In the genomic region with DNA sequence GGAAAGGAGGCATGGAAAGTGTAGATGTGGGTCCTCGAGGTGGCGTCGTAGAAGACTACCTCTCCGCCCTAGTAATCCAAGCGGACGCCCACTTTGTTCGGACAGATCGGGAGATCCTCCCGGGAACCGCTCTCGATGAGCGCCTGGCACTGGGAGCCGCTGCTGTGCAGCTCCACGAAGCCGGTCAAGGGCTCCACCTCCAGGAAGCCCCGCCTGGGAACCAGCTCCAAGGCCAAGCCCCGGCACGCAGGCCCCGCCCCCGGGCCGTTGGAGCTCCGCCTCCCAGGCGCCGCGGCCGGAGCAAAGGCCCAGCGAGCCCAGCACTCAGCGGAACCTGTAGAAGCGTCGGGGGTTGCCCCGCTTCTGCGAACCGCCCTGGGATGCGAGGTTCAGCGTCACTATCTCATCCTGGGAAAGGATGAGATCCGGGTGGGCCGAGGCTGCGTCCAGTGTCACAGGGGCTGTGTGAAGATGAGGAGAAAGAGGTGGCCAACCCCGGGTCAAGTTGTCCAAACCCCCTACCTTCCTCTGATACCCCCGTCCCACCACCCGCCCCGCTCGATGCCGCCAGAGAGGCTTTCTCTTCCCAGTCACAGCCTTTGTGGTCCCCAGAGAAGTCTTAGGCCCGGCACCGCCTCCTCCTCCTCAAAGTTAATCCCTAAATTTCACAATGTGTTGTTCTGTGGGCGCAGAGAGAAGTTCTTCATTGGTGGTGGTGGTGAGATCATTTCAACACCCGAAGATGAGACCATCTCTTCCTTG, we compare ENCODE assay signal across 1 cellular context.
TF ChIP-seq lines count a peak whose summit lies in the region.

No MANE protein-coding gene starts in this region.

TF ChIP-seq in K562, 482 proteins besides CTCF, POLR2A, EP300 and RAD21 (continued from another document and continues in another):
- TF ChIP-seq CBX3 (IDR thresholded peaks at IDR 0.05; ENCODE audit: borderline replicate concordance in 1 of 2, low read length in 2 of 2): no peak
- TF ChIP-seq, protein P1, sequence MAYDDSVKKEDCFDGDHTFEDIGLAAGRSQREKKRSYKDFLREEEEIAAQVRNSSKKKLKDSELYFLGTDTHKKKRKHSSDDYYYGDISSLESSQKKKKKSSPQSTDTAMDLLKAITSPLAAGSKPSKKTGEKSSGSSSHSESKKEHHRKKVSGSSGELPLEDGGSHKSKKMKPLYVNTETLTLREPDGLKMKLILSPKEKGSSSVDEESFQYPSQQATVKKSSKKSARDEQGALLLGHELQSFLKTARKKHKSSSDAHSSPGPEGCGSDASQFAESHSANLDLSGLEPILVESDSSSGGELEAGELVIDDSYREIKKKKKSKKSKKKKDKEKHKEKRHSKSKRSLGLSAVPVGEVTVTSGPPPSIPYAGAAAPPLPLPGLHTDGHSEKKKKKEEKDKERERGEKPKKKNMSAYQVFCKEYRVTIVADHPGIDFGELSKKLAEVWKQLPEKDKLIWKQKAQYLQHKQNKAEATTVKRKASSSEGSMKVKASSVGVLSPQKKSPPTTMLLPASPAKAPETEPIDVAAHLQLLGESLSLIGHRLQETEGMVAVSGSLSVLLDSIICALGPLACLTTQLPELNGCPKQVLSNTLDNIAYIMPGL (CRISPR knock-in tag; IDR thresholded peaks at IDR 0.05): 0 out of 2 replicates have a peak, but pooled peaks have one; percentile 43
- no peak for TF ChIP-seq HSF4 (CRISPR knock-in tag; IDR thresholded peaks at IDR 0.05; ENCODE audit: borderline replicate concordance)
- TF ChIP-seq PCBP1 (IDR thresholded peaks at IDR 0.05; ENCODE audit: low read depth, low read length, poor library complexity, severe bottlenecking): no peak
- peak; percentile 42 to 77; a peak in 3 of 4 replicates for TF ChIP-seq MAZ (CRISPR knock-in tag; conservative IDR thresholded peaks at IDR 0.05 in 1 of 2, IDR thresholded peaks at IDR 0.05 in 1 of 2)
- TF ChIP-seq, protein P2, sequence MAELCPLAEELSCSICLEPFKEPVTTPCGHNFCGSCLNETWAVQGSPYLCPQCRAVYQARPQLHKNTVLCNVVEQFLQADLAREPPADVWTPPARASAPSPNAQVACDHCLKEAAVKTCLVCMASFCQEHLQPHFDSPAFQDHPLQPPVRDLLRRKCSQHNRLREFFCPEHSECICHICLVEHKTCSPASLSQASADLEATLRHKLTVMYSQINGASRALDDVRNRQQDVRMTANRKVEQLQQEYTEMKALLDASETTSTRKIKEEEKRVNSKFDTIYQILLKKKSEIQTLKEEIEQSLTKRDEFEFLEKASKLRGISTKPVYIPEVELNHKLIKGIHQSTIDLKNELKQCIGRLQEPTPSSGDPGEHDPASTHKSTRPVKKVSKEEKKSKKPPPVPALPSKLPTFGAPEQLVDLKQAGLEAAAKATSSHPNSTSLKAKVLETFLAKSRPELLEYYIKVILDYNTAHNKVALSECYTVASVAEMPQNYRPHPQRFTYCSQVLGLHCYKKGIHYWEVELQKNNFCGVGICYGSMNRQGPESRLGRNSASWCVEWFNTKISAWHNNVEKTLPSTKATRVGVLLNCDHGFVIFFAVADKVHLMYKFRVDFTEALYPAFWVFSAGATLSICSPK (IDR thresholded peaks at IDR 0.05; ENCODE audit: borderline replicate concordance): no peak
- no peak for TF ChIP-seq PHF20 (IDR thresholded peaks at IDR 0.05; ENCODE audit: partially characterized antibody)
- no peak for TF ChIP-seq ZC3H4 (CRISPR knock-in tag; IDR thresholded peaks at IDR 0.05; ENCODE audit: borderline replicate concordance)
- TF ChIP-seq ATF7 (IDR thresholded peaks at IDR 0.05): peak; percentile 39; the same call in 1 of the 2 replicates
- TF ChIP-seq, protein P3, sequence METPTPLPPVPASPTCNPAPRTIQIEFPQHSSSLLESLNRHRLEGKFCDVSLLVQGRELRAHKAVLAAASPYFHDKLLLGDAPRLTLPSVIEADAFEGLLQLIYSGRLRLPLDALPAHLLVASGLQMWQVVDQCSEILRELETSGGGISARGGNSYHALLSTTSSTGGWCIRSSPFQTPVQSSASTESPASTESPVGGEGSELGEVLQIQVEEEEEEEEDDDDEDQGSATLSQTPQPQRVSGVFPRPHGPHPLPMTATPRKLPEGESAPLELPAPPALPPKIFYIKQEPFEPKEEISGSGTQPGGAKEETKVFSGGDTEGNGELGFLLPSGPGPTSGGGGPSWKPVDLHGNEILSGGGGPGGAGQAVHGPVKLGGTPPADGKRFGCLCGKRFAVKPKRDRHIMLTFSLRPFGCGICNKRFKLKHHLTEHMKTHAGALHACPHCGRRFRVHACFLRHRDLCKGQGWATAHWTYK (CRISPR knock-in tag; IDR thresholded peaks at IDR 0.05): no peak
- no peak for TF ChIP-seq ZKSCAN8 (CRISPR knock-in tag; IDR thresholded peaks at IDR 0.05)
- peak; percentile 78 for TF ChIP-seq L3MBTL2 (IDR thresholded peaks at IDR 0.05)
- no peak for TF ChIP-seq NEUROD1 (IDR thresholded peaks at IDR 0.05; ENCODE audit: borderline replicate concordance, low read depth, low read length, partially characterized antibody)
- TF ChIP-seq, protein P4, sequence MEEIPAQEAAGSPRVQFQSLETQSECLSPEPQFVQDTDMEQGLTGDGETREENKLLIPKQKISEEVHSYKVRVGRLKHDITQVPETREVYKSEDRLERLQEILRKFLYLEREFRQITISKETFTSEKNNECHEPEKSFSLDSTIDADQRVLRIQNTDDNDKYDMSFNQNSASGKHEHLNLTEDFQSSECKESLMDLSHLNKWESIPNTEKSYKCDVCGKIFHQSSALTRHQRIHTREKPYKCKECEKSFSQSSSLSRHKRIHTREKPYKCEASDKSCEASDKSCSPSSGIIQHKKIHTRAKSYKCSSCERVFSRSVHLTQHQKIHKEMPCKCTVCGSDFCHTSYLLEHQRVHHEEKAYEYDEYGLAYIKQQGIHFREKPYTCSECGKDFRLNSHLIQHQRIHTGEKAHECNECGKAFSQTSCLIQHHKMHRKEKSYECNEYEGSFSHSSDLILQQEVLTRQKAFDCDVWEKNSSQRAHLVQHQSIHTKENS (CRISPR knock-in tag; IDR thresholded peaks at IDR 0.05): no peak
- TF ChIP-seq, protein P5, sequence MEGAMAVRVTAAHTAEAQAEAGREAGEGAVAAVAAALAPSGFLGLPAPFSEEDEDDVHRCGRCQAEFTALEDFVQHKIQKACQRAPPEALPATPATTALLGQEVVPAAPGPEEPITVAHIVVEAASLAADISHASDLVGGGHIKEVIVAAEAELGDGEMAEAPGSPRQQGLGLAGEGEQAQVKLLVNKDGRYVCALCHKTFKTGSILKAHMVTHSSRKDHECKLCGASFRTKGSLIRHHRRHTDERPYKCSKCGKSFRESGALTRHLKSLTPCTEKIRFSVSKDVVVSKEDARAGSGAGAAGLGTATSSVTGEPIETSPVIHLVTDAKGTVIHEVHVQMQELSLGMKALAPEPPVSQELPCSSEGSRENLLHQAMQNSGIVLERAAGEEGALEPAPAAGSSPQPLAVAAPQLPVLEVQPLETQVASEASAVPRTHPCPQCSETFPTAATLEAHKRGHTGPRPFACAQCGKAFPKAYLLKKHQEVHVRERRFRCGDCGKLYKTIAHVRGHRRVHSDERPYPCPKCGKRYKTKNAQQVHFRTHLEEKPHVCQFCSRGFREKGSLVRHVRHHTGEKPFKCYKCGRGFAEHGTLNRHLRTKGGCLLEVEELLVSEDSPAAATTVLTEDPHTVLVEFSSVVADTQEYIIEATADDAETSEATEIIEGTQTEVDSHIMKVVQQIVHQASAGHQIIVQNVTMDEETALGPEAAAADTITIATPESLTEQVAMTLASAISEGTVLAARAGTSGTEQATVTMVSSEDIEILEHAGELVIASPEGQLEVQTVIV (CRISPR knock-in tag; IDR thresholded peaks at IDR 0.05; ENCODE audit: borderline replicate concordance): no peak
- TF ChIP-seq, protein P6, sequence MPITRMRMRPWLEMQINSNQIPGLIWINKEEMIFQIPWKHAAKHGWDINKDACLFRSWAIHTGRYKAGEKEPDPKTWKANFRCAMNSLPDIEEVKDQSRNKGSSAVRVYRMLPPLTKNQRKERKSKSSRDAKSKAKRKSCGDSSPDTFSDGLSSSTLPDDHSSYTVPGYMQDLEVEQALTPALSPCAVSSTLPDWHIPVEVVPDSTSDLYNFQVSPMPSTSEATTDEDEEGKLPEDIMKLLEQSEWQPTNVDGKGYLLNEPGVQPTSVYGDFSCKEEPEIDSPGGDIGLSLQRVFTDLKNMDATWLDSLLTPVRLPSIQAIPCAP (CRISPR knock-in tag; IDR thresholded peaks at IDR 0.05; ENCODE audit: borderline replicate concordance): no peak
- TF ChIP-seq HMGN3 (IDR thresholded peaks at IDR 0.05; ENCODE audit: borderline replicate concordance, extremely low read depth, insufficient read length, low read depth, low read length): peak; percentile 65
- TF ChIP-seq NELFE (IDR thresholded peaks at IDR 0.05; ENCODE audit: insufficient read depth, insufficient read length): no peak
- TF ChIP-seq STAT5A (IDR thresholded peaks at IDR 0.05; ENCODE audit: borderline replicate concordance, low read length): no peak
- no peak for TF ChIP-seq FIP1L1 (IDR thresholded peaks at IDR 0.05; ENCODE audit: low read depth, low read length, poor library complexity, severe bottlenecking)
- TF ChIP-seq TBP (optimal IDR thresholded peaks at IDR 0.05; ENCODE audit: low read depth, low read length): peak; percentile 54
- TF ChIP-seq PHF21A (IDR thresholded peaks at IDR 0.05; ENCODE audit: borderline replicate concordance, low read depth): no peak
- TF ChIP-seq, protein P7, sequence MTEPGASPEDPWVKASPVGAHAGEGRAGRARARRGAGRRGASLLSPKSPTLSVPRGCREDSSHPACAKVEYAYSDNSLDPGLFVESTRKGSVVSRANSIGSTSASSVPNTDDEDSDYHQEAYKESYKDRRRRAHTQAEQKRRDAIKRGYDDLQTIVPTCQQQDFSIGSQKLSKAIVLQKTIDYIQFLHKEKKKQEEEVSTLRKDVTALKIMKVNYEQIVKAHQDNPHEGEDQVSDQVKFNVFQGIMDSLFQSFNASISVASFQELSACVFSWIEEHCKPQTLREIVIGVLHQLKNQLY (CRISPR knock-in tag; conservative IDR thresholded peaks at IDR 0.05): no peak
- no peak for TF ChIP-seq TEAD4 (IDR thresholded peaks at IDR 0.05; ENCODE audit: low read length)
- no peak for TF ChIP-seq TEAD4 (CRISPR knock-in tag; IDR thresholded peaks at IDR 0.05; ENCODE audit: borderline replicate concordance)
- no peak for TF ChIP-seq MEIS2 (IDR thresholded peaks at IDR 0.05; ENCODE audit: partially characterized antibody)
- TF ChIP-seq, protein P8, sequence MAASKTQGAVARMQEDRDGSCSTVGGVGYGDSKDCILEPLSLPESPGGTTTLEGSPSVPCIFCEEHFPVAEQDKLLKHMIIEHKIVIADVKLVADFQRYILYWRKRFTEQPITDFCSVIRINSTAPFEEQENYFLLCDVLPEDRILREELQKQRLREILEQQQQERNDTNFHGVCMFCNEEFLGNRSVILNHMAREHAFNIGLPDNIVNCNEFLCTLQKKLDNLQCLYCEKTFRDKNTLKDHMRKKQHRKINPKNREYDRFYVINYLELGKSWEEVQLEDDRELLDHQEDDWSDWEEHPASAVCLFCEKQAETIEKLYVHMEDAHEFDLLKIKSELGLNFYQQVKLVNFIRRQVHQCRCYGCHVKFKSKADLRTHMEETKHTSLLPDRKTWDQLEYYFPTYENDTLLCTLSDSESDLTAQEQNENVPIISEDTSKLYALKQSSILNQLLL (CRISPR knock-in tag; IDR thresholded peaks at IDR 0.05; ENCODE audit: borderline replicate concordance): no peak
- TF ChIP-seq ZNF3 (CRISPR knock-in tag; IDR thresholded peaks at IDR 0.05): no peak
- TF ChIP-seq ATF1 (CRISPR knock-in tag; IDR thresholded peaks at IDR 0.05): no peak
- peak; percentile 17 for TF ChIP-seq ATF1 (tag; IDR thresholded peaks at IDR 0.05)
- TF ChIP-seq PTBP1 (IDR thresholded peaks at IDR 0.05; ENCODE audit: low read depth, low read length): no peak
- TF ChIP-seq, protein P9, sequence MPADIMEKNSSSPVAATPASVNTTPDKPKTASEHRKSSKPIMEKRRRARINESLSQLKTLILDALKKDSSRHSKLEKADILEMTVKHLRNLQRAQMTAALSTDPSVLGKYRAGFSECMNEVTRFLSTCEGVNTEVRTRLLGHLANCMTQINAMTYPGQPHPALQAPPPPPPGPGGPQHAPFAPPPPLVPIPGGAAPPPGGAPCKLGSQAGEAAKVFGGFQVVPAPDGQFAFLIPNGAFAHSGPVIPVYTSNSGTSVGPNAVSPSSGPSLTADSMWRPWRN (IDR thresholded peaks at IDR 0.05; ENCODE audit: low read depth): no peak
- TF ChIP-seq ELF2 (CRISPR knock-in tag; IDR thresholded peaks at IDR 0.05): no peak
- TF ChIP-seq SIRT6 (IDR thresholded peaks at IDR 0.05; ENCODE audit: low read depth, low read length): no peak
- TF ChIP-seq PHF8 (IDR thresholded peaks at IDR 0.05; ENCODE audit: borderline replicate concordance, low read length): peak; percentile 47; the same call in 1 of the 2 replicates
- no peak for TF ChIP-seq SRSF1 (IDR thresholded peaks at IDR 0.05; ENCODE audit: low read depth, low read length)
- TF ChIP-seq XRCC4 (IDR thresholded peaks at IDR 0.05; ENCODE audit: extremely low read depth, insufficient read depth, insufficient read length): no peak
- no peak for TF ChIP-seq NFYB (IDR thresholded peaks at IDR 0.05; ENCODE audit: extremely low read depth, insufficient read length)
- TF ChIP-seq POLR2G (IDR thresholded peaks at IDR 0.05; ENCODE audit: low read depth, low read length): peak; percentile 80
- TF ChIP-seq STAT5B (CRISPR knock-in tag; IDR thresholded peaks at IDR 0.05): no peak
- peak; percentile 62 for TF ChIP-seq CEBPB (tag; IDR thresholded peaks at IDR 0.05)
- no peak for TF ChIP-seq NR1H2 (CRISPR knock-in tag; IDR thresholded peaks at IDR 0.05)
- TF ChIP-seq MCM5 (IDR thresholded peaks at IDR 0.05; ENCODE audit: low read depth): no peak
- no peak for TF ChIP-seq HDAC1 (IDR thresholded peaks at IDR 0.05)
- no peak for TF ChIP-seq SLC30A9 (CRISPR knock-in tag; IDR thresholded peaks at IDR 0.05)
- no peak for TF ChIP-seq NR4A1 (CRISPR knock-in tag; IDR thresholded peaks at IDR 0.05)
- no peak for TF ChIP-seq NR4A1 (tag; IDR thresholded peaks at IDR 0.05)
